ENCODE assay signal across 15 cellular contexts in genomic region chr7:158267737-158268435, GRCh38.
"Had no signal": no experiment of that assay in that cellular context is flagged by ENCODE, and none has a peak within 500 bp of the region (broad histone marks: within the 10 kb centered on the region; RNA-seq: fewer than 3 reads in every experiment).

No MANE protein-coding gene starts in this region.

- H3K27ac ChIP-seq: neutrophil had no signal

- H3K4me3 Mint-ChIP-seq: activated CD4-positive, alpha-beta memory T cell treated with anti-CD3 and anti-CD28 coated beads for 36 hours; activated T-cell treated with anti-CD3 and anti-CD28 coated beads, Interleukin-2, amount 50 U/mL, for 4 hours; T-helper 2 cell treated with Interferon-gamma antibody and Interleukin-4, amounts not matched to agents 5 μg/mL and 100 μg/mL, for 36 hours had no signal

- H3K9me3 ChIP-seq: esophagus squamous epithelium, neutrophil had no signal

- H3K27me3 ChIP-seq: esophagus squamous epithelium, neutrophil had no signal

- H3K36me3 ChIP-seq: esophagus squamous epithelium, neutrophil had no signal

- H3K9me3 Mint-ChIP-seq: activated CD4-positive, alpha-beta memory T cell treated with anti-CD3 and anti-CD28 coated beads for 36 hours; activated T-cell treated with anti-CD3 and anti-CD28 coated beads, Interleukin-2, amount 50 U/mL, for 4 hours; T-helper 2 cell treated with Interferon-gamma antibody and Interleukin-4, amounts not matched to agents 5 μg/mL and 100 μg/mL, for 36 hours had no signal

- H3K27ac Mint-ChIP-seq: activated CD4-positive, alpha-beta memory T cell treated with anti-CD3 and anti-CD28 coated beads for 36 hours; progenitor cell of endocrine pancreas; T-helper 2 cell treated with Interferon-gamma antibody and Interleukin-4, amounts not matched to agents 5 μg/mL and 100 μg/mL, for 36 hours had no signal

- H3K36me3 Mint-ChIP-seq: activated CD4-positive, alpha-beta memory T cell treated with anti-CD3 and anti-CD28 coated beads for 36 hours had no signal

- DNase-seq: activated CD4-positive, alpha-beta memory T cell treated with anti-CD3 and anti-CD28 coated beads for 36 hours; activated CD4-positive, alpha-beta T cell treated with anti-CD3 and anti-CD28 coated beads for 1 hour; activated T-cell treated with anti-CD3 and anti-CD28 coated beads, Interleukin-2, amount 50 U/mL, for 4 hours; esophagus squamous epithelium; foreskin fibroblast; islet precursor cell; mesendoderm; right cardiac atrium; stimulated activated CD4-positive, alpha-beta T cell treated with anti-CD3 and anti-CD28 coated beads, Interleukin-12 subunit alpha, Interleukin-12 subunit beta, amount 100 ng/mL, for 4 hours; stimulated activated naive CD4-positive, alpha-beta T cell; SW 1271 had no signal

- ATAC-seq: activated T-cell treated with anti-CD3 and anti-CD28 coated beads, Interleukin-2, amount 50 U/mL, for 4 hours; left lobe of liver; right cardiac atrium had no signal

- H3K27me3 Mint-ChIP-seq: activated CD4-positive, alpha-beta memory T cell treated with anti-CD3 and anti-CD28 coated beads for 36 hours; progenitor cell of endocrine pancreas had no signal
